ENCODE assay signal across 8 cellular contexts in genomic region chr5:150142800-150143724, GRCh38. TPM values are rescaled to one million over a fixed set of nuclear protein-coding genes. Genes with fewer than 3 reads are reported as not detected.
DNase-seq lines count a peak whose midpoint lies in the region; ATAC-seq and TF ChIP-seq lines count a peak whose summit lies in the region.

No MANE protein-coding gene starts in this region.

- no peak overlapping the region for H3K4me3 Mint-ChIP-seq in stimulated activated naive CD8-positive, alpha-beta T cell treated with anti-CD3 and anti-CD28 coated beads, Interleukin-15, amount 100 ng/mL, for 72 hours
- H3K4me3 Mint-ChIP-seq in activated naive CD4-positive, alpha-beta T cell treated with anti-CD3 and anti-CD28 coated beads for 36 hours: no peak overlapping the region
- H3K4me3 Mint-ChIP-seq in activated CD4-positive, alpha-beta memory T cell treated with anti-CD3 and anti-CD28 coated beads for 36 hours: no peak overlapping the region
- H3K4me3 Mint-ChIP-seq in CD4-positive, alpha-beta T cell: no peak overlapping the region

- peaks cover 10% of the 10 kb centered on the region for H3F3A ChIP-seq in PC-9 (ENCODE audit: insufficient read depth, low read depth)

- H3K4me1 Mint-ChIP-seq in stimulated activated naive CD8-positive, alpha-beta T cell treated with anti-CD3 and anti-CD28 coated beads, Interleukin-15, amount 100 ng/mL, for 72 hours: no peaks in the 10 kb centered on the region
- H3K4me1 Mint-ChIP-seq in activated naive CD4-positive, alpha-beta T cell treated with anti-CD3 and anti-CD28 coated beads for 36 hours (ENCODE audit: low read depth): no peaks in the 10 kb centered on the region
- H3K4me1 Mint-ChIP-seq in activated CD4-positive, alpha-beta memory T cell treated with anti-CD3 and anti-CD28 coated beads for 36 hours (ENCODE audit: low read depth): no peaks in the 10 kb centered on the region
- H3K4me1 Mint-ChIP-seq in CD4-positive, alpha-beta T cell (ENCODE audit: low read depth): no peaks in the 10 kb centered on the region

- H3K36me3 ChIP-seq in BLaER1: peaks cover 21% of the 10 kb centered on the region
- no peaks in the 10 kb centered on the region for H3K36me3 ChIP-seq in PC-9 (ENCODE audit: low read depth)
- H3K36me3 ChIP-seq in esophagus (ENCODE audit: control insufficient read depth in 2 of 2, insufficient read depth in 2 of 2, low read length in 1 of 2): no peaks in the 10 kb centered on the region
- H3K36me3 ChIP-seq in neutrophil: no peaks in the 10 kb centered on the region

- CTCF ChIA-PET in PC-9 (lab: Charles Lee): no interaction called here
- CTCF ChIA-PET in activated naive CD4-positive, alpha-beta T cell treated with anti-CD3 and anti-CD28 coated beads for 36 hours (lab: Charles Lee): no interaction called here
- CTCF ChIA-PET in activated CD4-positive, alpha-beta memory T cell treated with anti-CD3 and anti-CD28 coated beads for 36 hours (lab: Charles Lee): no interaction called here
- CTCF ChIA-PET in CD4-positive, alpha-beta T cell (lab: Charles Lee): no interaction called here

- H3K27ac Mint-ChIP-seq in stimulated activated naive CD8-positive, alpha-beta T cell treated with anti-CD3 and anti-CD28 coated beads, Interleukin-15, amount 100 ng/mL, for 72 hours: peak overlapping the region in 1 of 2 donors; percentile 32
- H3K27ac Mint-ChIP-seq in activated naive CD4-positive, alpha-beta T cell treated with anti-CD3 and anti-CD28 coated beads for 36 hours: no peak overlapping the region
- no peak overlapping the region for H3K27ac Mint-ChIP-seq in activated CD4-positive, alpha-beta memory T cell treated with anti-CD3 and anti-CD28 coated beads for 36 hours
- no peak overlapping the region for H3K27ac Mint-ChIP-seq in CD4-positive, alpha-beta T cell

- H3K4me2 ChIP-seq in BLaER1 (peak overlapping the region; percentile 100), PC-9 (peak overlapping the region; percentile 62)

- H3K9ac ChIP-seq in BLaER1: peak overlapping the region; percentile 86

- intact Hi-C loops in PC-9 (cut with micrococcal nuclease; ENCODE audit: unreplicated experiment): no loop called here
- intact Hi-C loops in activated naive CD4-positive, alpha-beta T cell treated with anti-CD3 and anti-CD28 coated beads for 36 hours (cut with micrococcal nuclease): no loop called here
- intact Hi-C loops in activated CD4-positive, alpha-beta memory T cell treated with anti-CD3 and anti-CD28 coated beads for 36 hours (cut with micrococcal nuclease): no loop called here
- intact Hi-C loops in CD4-positive, alpha-beta T cell (cut with DNase I, micrococcal nuclease): no loop called here

- H3K79me2 ChIP-seq in PC-9 (ENCODE audit: low read depth): no peaks in the 10 kb centered on the region

- H2AFZ ChIP-seq in PC-9: no peak overlapping the region

- 61 to 65% methylated on average over 12 of the region's 12 CpGs for WGBS in esophagus, 2 donors

- H3K9me2 ChIP-seq in PC-9 (ENCODE audit: insufficient read depth): no peaks in the 10 kb centered on the region

- H3K27me3 ChIP-seq in BLaER1 (no peaks in the 10 kb centered on the region), PC-9 (ENCODE audit: insufficient read depth, low read depth) (no peaks in the 10 kb centered on the region), esophagus (ENCODE audit: control insufficient read depth in 1 of 2, insufficient read depth in 2 of 2, low read length in 2 of 2) (no peaks in the 10 kb centered on the region), neutrophil (no peaks in the 10 kb centered on the region)
- H3K27me3 ChIP-seq in CD4-positive, alpha-beta T cell (ENCODE audit: control insufficient read depth, insufficient read depth, low read length): no peaks in the 10 kb centered on the region

- peaks cover 94% of the 10 kb centered on the region for H3K4me1 ChIP-seq in BLaER1
- peaks cover 17% of the 10 kb centered on the region for H3K4me1 ChIP-seq in PC-9 (replicated peaks; ENCODE audit: insufficient read depth)
- H3K4me1 ChIP-seq in esophagus (ENCODE audit: control insufficient read depth in 2 of 2, insufficient read depth in 2 of 2, low read length in 1 of 2): peaks cover 3 to 22% of the 10 kb centered on the region in 2 donors
- peaks cover 8 to 10% of the 10 kb centered on the region in 2 experiments for H3K4me1 ChIP-seq in neutrophil (ENCODE audit: control insufficient read depth in 1 of 2, insufficient read depth in 1 of 2, low read depth in 1 of 2, low read length in 1 of 2)

- no peaks in the 10 kb centered on the region for H3K9me3 Mint-ChIP-seq in stimulated activated naive CD8-positive, alpha-beta T cell treated with anti-CD3 and anti-CD28 coated beads, Interleukin-15, amount 100 ng/mL, for 72 hours
- no peaks in the 10 kb centered on the region for H3K9me3 Mint-ChIP-seq in activated naive CD4-positive, alpha-beta T cell treated with anti-CD3 and anti-CD28 coated beads for 36 hours
- no peaks in the 10 kb centered on the region for H3K9me3 Mint-ChIP-seq in activated CD4-positive, alpha-beta memory T cell treated with anti-CD3 and anti-CD28 coated beads for 36 hours
- no peaks in the 10 kb centered on the region for H3K9me3 Mint-ChIP-seq in CD4-positive, alpha-beta T cell

- no peak for TF ChIP-seq CTCF in PC-9 (conservative IDR thresholded peaks at IDR 0.05)
- no peak for TF ChIP-seq CTCF in neutrophil (IDR thresholded peaks at IDR 0.05)
- no peak for TF ChIP-seq CTCF in CD4-positive, alpha-beta T cell (IDR thresholded peaks at IDR 0.05)

- H3K27me3 Mint-ChIP-seq in stimulated activated naive CD8-positive, alpha-beta T cell treated with anti-CD3 and anti-CD28 coated beads, Interleukin-15, amount 100 ng/mL, for 72 hours: no peaks in the 10 kb centered on the region
- H3K27me3 Mint-ChIP-seq in activated naive CD4-positive, alpha-beta T cell treated with anti-CD3 and anti-CD28 coated beads for 36 hours (ENCODE audit: low read depth): no peaks in the 10 kb centered on the region
- H3K27me3 Mint-ChIP-seq in activated CD4-positive, alpha-beta memory T cell treated with anti-CD3 and anti-CD28 coated beads for 36 hours: no peaks in the 10 kb centered on the region
- no peaks in the 10 kb centered on the region for H3K27me3 Mint-ChIP-seq in CD4-positive, alpha-beta T cell

- H3K27ac ChIP-seq in BLaER1: peak overlapping the region; percentile 93
- H3K27ac ChIP-seq in PC-9: peak overlapping the region; percentile 85
- peak overlapping the region; percentile 80 to 88 for H3K27ac ChIP-seq in esophagus (ENCODE audit: low read depth in 2 of 2, low read length in 1 of 2)
- H3K27ac ChIP-seq in neutrophil: peak overlapping the region; percentile 66
- no peak overlapping the region for H3K27ac ChIP-seq in CD4-positive, alpha-beta T cell (ENCODE audit: low read depth, low read length)

- POLR2A ChIA-PET in PC-9 (lab: Charles Lee; ENCODE audit: unreplicated experiment): interaction anchor here (0.6 kb wide), 4 partner anchors 51 to 823 kb away, joined by 3 to 6 read pairs (median 3); no protein-coding TSS in a partner anchor
- POLR2A ChIA-PET in activated CD4-positive, alpha-beta memory T cell treated with anti-CD3 and anti-CD28 coated beads for 36 hours (lab: Charles Lee): no interaction called here
- POLR2A ChIA-PET in CD4-positive, alpha-beta T cell (lab: Charles Lee): no interaction called here

- H3K36me3 Mint-ChIP-seq in activated naive CD4-positive, alpha-beta T cell treated with anti-CD3 and anti-CD28 coated beads for 36 hours (ENCODE audit: low read depth): no peaks in the 10 kb centered on the region
- H3K36me3 Mint-ChIP-seq in activated CD4-positive, alpha-beta memory T cell treated with anti-CD3 and anti-CD28 coated beads for 36 hours: no peaks in the 10 kb centered on the region
- H3K36me3 Mint-ChIP-seq in CD4-positive, alpha-beta T cell (ENCODE audit: low read depth): no peaks in the 10 kb centered on the region

- BruUV-seq in PC-9 (replicated peaks; lab: Mats Ljungman, UMichigan): no TSS peak

- DNase-seq in PC-9: peak; percentile 65 to 72
- DNase-seq in stimulated activated naive CD8-positive, alpha-beta T cell treated with anti-CD3 and anti-CD28 coated beads, Interleukin-15, amount 100 ng/mL, for 72 hours: no peak
- no peak for DNase-seq in activated naive CD4-positive, alpha-beta T cell treated with anti-CD3 and anti-CD28 coated beads for 36 hours
- DNase-seq in activated CD4-positive, alpha-beta memory T cell treated with anti-CD3 and anti-CD28 coated beads for 36 hours: no peak
- DNase-seq in CD4-positive, alpha-beta T cell: no peak

- H3K9me3 ChIP-seq in BLaER1: no peaks in the 10 kb centered on the region
- no peaks in the 10 kb centered on the region for H3K9me3 ChIP-seq in PC-9 (ENCODE audit: insufficient read depth, low read depth)
- H3K9me3 ChIP-seq in esophagus (ENCODE audit: control insufficient read depth in 2 of 2, insufficient read depth in 1 of 2, low read depth in 1 of 2, low read length in 1 of 2): no peaks in the 10 kb centered on the region
- no peaks in the 10 kb centered on the region for H3K9me3 ChIP-seq in neutrophil
- no peaks in the 10 kb centered on the region for H3K9me3 ChIP-seq in CD4-positive, alpha-beta T cell (ENCODE audit: control insufficient read depth, low read length)

- no peak for ATAC-seq in stimulated activated naive CD8-positive, alpha-beta T cell treated with anti-CD3 and anti-CD28 coated beads, Interleukin-15, amount 100 ng/mL, for 72 hours
- ATAC-seq in CD4-positive, alpha-beta T cell (ENCODE audit: poor library complexity): no peak

- H3K4me3 ChIP-seq in BLaER1 (peak overlapping the region; percentile 67), PC-9 (no peak overlapping the region), esophagus (ENCODE audit: low read depth in 1 of 2, low read length in 2 of 2) (no peak overlapping the region), neutrophil (ENCODE audit: low read depth in 1 of 2, low read length in 1 of 2) (peak overlapping the region in 1 of 2 experiments; percentile 42)

- no peaks in the 10 kb centered on the region for H4K20me1 ChIP-seq in BLaER1
- no peaks in the 10 kb centered on the region for H4K20me1 ChIP-seq in PC-9 (ENCODE audit: insufficient read depth)

RNA-seq across cellular contexts. Expression of gene PDGFRB, which starts 12.6 kb away (rescaled TPM):
- 0.08 TPM in 1 of 2 replicates, not detected in the other for total RNA-seq in PC-9 (2021)
- 1 to 10 TPM; 7.9 to 9.6 TPM for polyA plus RNA-seq in esophagus
- total RNA-seq in activated naive CD4-positive, alpha-beta T cell treated with anti-CD3 and anti-CD28 coated beads for 36 hours: 1 to 10 TPM in 1 of 2 experiments, under 1 TPM in 1; 0.14 to 1.0 TPM
- under 1 TPM; 0.21 to 0.34 TPM for total RNA-seq in activated CD4-positive, alpha-beta memory T cell treated with anti-CD3 and anti-CD28 coated beads for 36 hours
- not detected for total RNA-seq in CD4-positive, alpha-beta T cell

RNA-seq across cellular contexts. Expression of gene CDX1, which starts 23.5 kb away (rescaled TPM):
- not detected in 2 replicates for total RNA-seq in PC-9 (2021)
- polyA plus RNA-seq in esophagus: under 1 TPM in 1 of 2 donors, not detected in 1; 0.08 TPM
- total RNA-seq in activated naive CD4-positive, alpha-beta T cell treated with anti-CD3 and anti-CD28 coated beads for 36 hours: not detected
- not detected for total RNA-seq in activated CD4-positive, alpha-beta memory T cell treated with anti-CD3 and anti-CD28 coated beads for 36 hours
- total RNA-seq in CD4-positive, alpha-beta T cell: not detected

RNA-seq across cellular contexts. Expression of gene SLC6A7, which starts 46.8 kb away (rescaled TPM):
- 0.25 TPM in 1 of 2 replicates, not detected in the other for total RNA-seq in PC-9 (2021)
- polyA plus RNA-seq in esophagus: not detected
- total RNA-seq in activated naive CD4-positive, alpha-beta T cell treated with anti-CD3 and anti-CD28 coated beads for 36 hours: not detected
- total RNA-seq in activated CD4-positive, alpha-beta memory T cell treated with anti-CD3 and anti-CD28 coated beads for 36 hours: not detected
- total RNA-seq in CD4-positive, alpha-beta T cell: not detected

RNA-seq across cellular contexts. Expression of gene CSF1R, which starts 56.7 kb away (rescaled TPM):
- 0.72 and 0.95 TPM in 2 replicates for total RNA-seq in PC-9 (2021)
- polyA plus RNA-seq in esophagus: 1 to 10 TPM; 2.0 to 4.9 TPM
- 1 to 10 TPM in 1 of 2 experiments, under 1 TPM in 1; 0.94 to 1.8 TPM for total RNA-seq in activated naive CD4-positive, alpha-beta T cell treated with anti-CD3 and anti-CD28 coated beads for 36 hours
- total RNA-seq in activated CD4-positive, alpha-beta memory T cell treated with anti-CD3 and anti-CD28 coated beads for 36 hours: under 1 TPM; 0.41 to 0.78 TPM
- under 1 TPM; 0.45 to 0.52 TPM for total RNA-seq in CD4-positive, alpha-beta T cell

Comparison
In these comparisons a context has a peak if more than half of its experiments do, and no peak if none do; other contexts are left out.
1. DNase-seq: peak in PC-9 (2 of 2); none in stimulated activated naive CD8-positive, alpha-beta T cell treated with anti-CD3 and anti-CD28 coated beads, Interleukin-15, amount 100 ng/mL, for 72 hours (0 of 2), activated naive CD4-positive, alpha-beta T cell treated with anti-CD3 and anti-CD28 coated beads for 36 hours (single experiment), activated CD4-positive, alpha-beta memory T cell treated with anti-CD3 and anti-CD28 coated beads for 36 hours (single experiment) and CD4-positive, alpha-beta T cell (0 of 10).